In genomic region chr19:4531562-4532165, GRCh38 we compare ENCODE assay signal across 1 cellular context.
TF ChIP-seq lines count a peak whose summit lies in the region.

No MANE protein-coding gene starts in this region.

TF ChIP-seq in K562, 482 proteins besides CTCF, POLR2A, EP300 and RAD21 (continued from another document):
- no peak for TF ChIP-seq TRIM25 (IDR thresholded peaks at IDR 0.05; ENCODE audit: borderline replicate concordance)
- no peak for TF ChIP-seq ZEB2 (IDR thresholded peaks at IDR 0.05)
- TF ChIP-seq ZNF398 (CRISPR knock-in tag; IDR thresholded peaks at IDR 0.05), result no peak
- TF ChIP-seq SREBF1 (IDR thresholded peaks at IDR 0.05; ENCODE audit: borderline replicate concordance, low read depth, low read length), result no peak
- TF ChIP-seq HMGXB4 (CRISPR knock-in tag; IDR thresholded peaks at IDR 0.05), result no peak
- no peak for TF ChIP-seq ZNF696 (CRISPR knock-in tag; conservative IDR thresholded peaks at IDR 0.05)
- peak in 1 of 2 experiments; percentile 9 for TF ChIP-seq E2F6 (IDR thresholded peaks at IDR 0.05; ENCODE audit: borderline replicate concordance in 1 of 2, extremely low read depth in 1 of 2, insufficient read depth in 1 of 2, insufficient read length in 1 of 2, low read depth in 1 of 2, low read length in 1 of 2, poor library complexity in 1 of 2, severe bottlenecking in 1 of 2)
- no peak for TF ChIP-seq GTF2B (IDR thresholded peaks at IDR 0.05; ENCODE audit: extremely low read depth, insufficient read length)
- TF ChIP-seq L3MBTL2 (IDR thresholded peaks at IDR 0.05), result peak; percentile 76
- TF ChIP-seq MAX (CRISPR knock-in tag; IDR thresholded peaks at IDR 0.05), result peak; percentile 72
- no peak for TF ChIP-seq NBN (IDR thresholded peaks at IDR 0.05; ENCODE audit: low read depth)
- no peak for TF ChIP-seq ZNF318 (IDR thresholded peaks at IDR 0.05; ENCODE audit: borderline replicate concordance in 1 of 2, low read depth in 1 of 2)
- TF ChIP-seq ZNF175 (CRISPR knock-in tag; IDR thresholded peaks at IDR 0.05; ENCODE audit: low read depth), result no peak
- no peak for TF ChIP-seq ZBTB9 (CRISPR knock-in tag; IDR thresholded peaks at IDR 0.05)
- no peak for TF ChIP-seq LARP7 (IDR thresholded peaks at IDR 0.05)
- TF ChIP-seq EWSR1 (IDR thresholded peaks at IDR 0.05; ENCODE audit: borderline replicate concordance, low read depth, partially characterized antibody), result no peak
- no peak for TF ChIP-seq SRSF7 (optimal IDR thresholded peaks at IDR 0.05; ENCODE audit: low read depth, low read length)
- TF ChIP-seq NR3C1 (CRISPR knock-in tag; IDR thresholded peaks at IDR 0.05), result no peak
- 0 out of 4 replicates have a peak, but pooled peaks of 1 of the 2 experiments have one; percentile 5 for TF ChIP-seq KDM1A (IDR thresholded peaks at IDR 0.05)
- TF ChIP-seq GABPB2 (CRISPR knock-in tag; conservative IDR thresholded peaks at IDR 0.05), result no peak
- TF ChIP-seq FOXK2 (conservative IDR thresholded peaks at IDR 0.05 in 1 of 2, IDR thresholded peaks at IDR 0.05 in 1 of 2; ENCODE audit: low read depth in 2 of 2), result peak; percentile 41 to 60; a peak in 2 of 4 replicates
- TF ChIP-seq E2F4 (CRISPR knock-in tag; IDR thresholded peaks at IDR 0.05; ENCODE audit: low read depth), result no peak
- no peak for TF ChIP-seq PHTF2 (CRISPR knock-in tag; IDR thresholded peaks at IDR 0.05)
- no peak for TF ChIP-seq ZNF77 (CRISPR knock-in tag; IDR thresholded peaks at IDR 0.05)
- TF ChIP-seq ZNF253 (CRISPR knock-in tag; conservative IDR thresholded peaks at IDR 0.05), result no peak
- TF ChIP-seq ZNF583 (CRISPR knock-in tag; IDR thresholded peaks at IDR 0.05), result no peak
